9 cellular contexts compared by ENCODE assay signal in genomic region chr1:115838805-115839705, GRCh38. TPM values are rescaled to one million over a fixed set of nuclear protein-coding genes. Genes with fewer than 3 reads are reported as not detected.
DNase-seq lines count a peak whose midpoint lies in the region; ATAC-seq and TF ChIP-seq lines count a peak whose summit lies in the region.
"Had no signal": no experiment of that assay in that cellular context is flagged by ENCODE, and none has a peak within 500 bp of the region (broad histone marks: within the 10 kb centered on the region; RNA-seq: fewer than 3 reads in every experiment).

No MANE protein-coding gene starts in this region.

- ATAC-seq in lung (ENCODE audit: insufficient read depth, low FRiP score) = peak; percentile 20
- ATAC-seq in HG03520 (IDR thresholded peaks at IDR 0.05; ENCODE audit: unreplicated experiment) = no peak
- no peak for ATAC-seq in GM21381 (IDR thresholded peaks at IDR 0.05; ENCODE audit: unreplicated experiment)

- DNase-seq in ELR (ENCODE audit: low read depth) = peak; percentile 26
- peak; percentile 59 for DNase-seq in NCI-H1694 (lab: John Stamatoyannopoulos, UW)
- peak; percentile 13 for DNase-seq in choroid plexus epithelial cell (ENCODE audit: low read depth)
- no peak for DNase-seq in lung (ENCODE audit: low spot score)
- no peak for DNase-seq in SHP77 treated with DMSO at 0.1 percent for 48 hours (lab: John Stamatoyannopoulos, UW)

- H3K27me3 ChIP-seq in lung (ENCODE audit: control insufficient read depth, insufficient read depth) = peaks cover 11% of the 10 kb centered on the region

- peak overlapping the region; percentile 7 for H3K4me3 ChIP-seq in choroid plexus epithelial cell (ENCODE audit: low read depth, low read length)
- peak overlapping the region; percentile 27 for H3K4me3 ChIP-seq in lung

- H3K9me3 ChIP-seq in lung (ENCODE audit: control insufficient read depth in 2 of 2, insufficient read depth in 1 of 2, low read length in 1 of 2) = peaks cover 0 to 4% of the 10 kb centered on the region in 2 donors

- H3K36me3 ChIP-seq in lung (ENCODE audit: control insufficient read depth in 2 of 2, insufficient read depth in 2 of 2, low read length in 2 of 2) = no peaks in the 10 kb centered on the region

- no peak overlapping the region for H3K27ac ChIP-seq in lung (ENCODE audit: low read depth in 1 of 2, low read length in 1 of 2)
- peak overlapping the region; percentile 45 for H3K27ac ChIP-seq in temporal lobe (ENCODE audit: low read depth, low read length)

- WGBS in lung, 2 donors = 1 to 2% methylated on average over 76 to 77 of the region's 77 CpGs

- H3K4me1 ChIP-seq in lung (ENCODE audit: control insufficient read depth in 2 of 2, insufficient read depth in 2 of 2, low read length in 2 of 2) = peaks cover 0 to 14% of the 10 kb centered on the region in 2 donors

- no peak for TF ChIP-seq CTCF in choroid plexus epithelial cell (conservative IDR thresholded peaks at IDR 0.05; ENCODE audit: low read depth, low read length)
- TF ChIP-seq CTCF in lung (IDR thresholded peaks at IDR 0.05; ENCODE audit: control extremely low read depth, extremely low read depth) = no peak

RNA-seq across cellular contexts. Expression of gene NHLH2, which starts 1.9 kb away (rescaled TPM):
- total RNA-seq in lung = under 1 TPM in 1 of 2 donors, not detected in 1; 0.18 TPM
- under 1 TPM in 1 of 2 donors, not detected in 1; 0.04 TPM for polyA plus RNA-seq in lung
- total RNA-seq in temporal lobe = 0.74 TPM
- total RNA-seq: pulmonary artery endothelial cell had no signal

Comparison
In these comparisons a context has a peak if more than half of its experiments do, and no peak if none do; other contexts are left out.
1. DNase-seq: peak in ELR (single experiment), NCI-H1694 (single experiment) and choroid plexus epithelial cell (single experiment); none in lung (single experiment) and SHP77 treated with DMSO at 0.1 percent for 48 hours (single experiment).